ENCODE assay signal across 8 cellular contexts in the genomic region with DNA sequence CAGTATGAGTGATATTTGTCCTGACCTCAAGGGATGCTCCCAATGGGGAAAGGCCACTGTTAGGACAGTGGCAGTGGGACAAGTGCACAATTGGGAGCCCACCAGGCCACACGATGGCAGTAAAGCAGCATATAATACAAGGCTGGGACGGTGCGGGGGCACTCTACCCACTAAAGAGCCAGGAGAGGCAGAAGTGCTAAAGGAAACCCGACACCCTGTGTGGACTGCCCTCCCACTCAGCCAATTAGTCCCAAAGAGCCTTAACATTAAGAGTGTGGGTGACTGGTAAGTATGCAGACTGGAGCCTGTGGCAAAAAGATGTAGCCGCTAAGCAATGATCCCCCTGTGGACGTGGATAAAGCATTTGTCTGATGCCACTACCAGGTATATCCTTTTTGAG. TPM values are rescaled to one million over a fixed set of nuclear protein-coding genes. Genes with fewer than 3 reads are reported as not detected.
DNase-seq lines count a peak whose midpoint lies in the region; ATAC-seq and TF ChIP-seq lines count a peak whose summit lies in the region.

No MANE protein-coding gene starts in this region.

- TF ChIP-seq CTCF in AG04449 (IDR thresholded peaks at IDR 0.05; ENCODE audit: insufficient read depth, low read length, missing control alignments) (peak; percentile 57), upper lobe of right lung (IDR thresholded peaks at IDR 0.05) (peak; percentile 67)

- DNase-seq in AG04449 (ENCODE audit: low read depth, low spot score), result no peak
- DNase-seq in LHCN-M2 (ENCODE audit: low read depth), result peak; percentile 45
- DNase-seq in SHP77 (lab: John Stamatoyannopoulos, UW), result peak; percentile 84
- DNase-seq in activated gamma-delta T cell treated with anti-CD3 and anti-CD28 coated beads, Interleukin-2, amount 50 U/mL, for 16 hours (ENCODE audit: low read depth), result peak; percentile 28
- DNase-seq in germinal center (ENCODE audit: low spot score), result peak; percentile 57
- DNase-seq in pons (ENCODE audit: low spot score), result peak; percentile 79
- DNase-seq in upper lobe of right lung, result peak; percentile 87

- H3K36me3 ChIP-seq in upper lobe of right lung, result no peaks in the 10 kb centered on the region

- intact Hi-C loops in upper lobe of right lung (cut with DNase I), result loop anchor here (5.0 kb wide), 1 partner anchor 205 kb away; no protein-coding TSS in a partner anchor

- POLR2A ChIA-PET in AG04449 (lab: Yijun Ruan, JAX), result no interaction called here

- no peaks in the 10 kb centered on the region for H3K27me3 ChIP-seq in upper lobe of right lung

- H3K4me1 ChIP-seq in upper lobe of right lung, result no peaks in the 10 kb centered on the region

- H3K9me3 ChIP-seq in upper lobe of right lung, result no peaks in the 10 kb centered on the region

- CTCF ChIA-PET in AG04449 (lab: Yijun Ruan, JAX), result interaction anchor here (1.0 to 4.2 kb wide), 7 partner anchors 8 to 207 kb away, joined by 3 to 48 read pairs (median 6); a partner anchor contains a TSS

- no peak overlapping the region for H3K27ac ChIP-seq in upper lobe of right lung

- H3K4me3 ChIP-seq in AG04449 (ENCODE audit: low read depth, low read length), result no peak overlapping the region
- H3K4me3 ChIP-seq in upper lobe of right lung, result no peak overlapping the region

- ATAC-seq in GM18867 (IDR thresholded peaks at IDR 0.05; ENCODE audit: unreplicated experiment), result peak; percentile 81
- peak; percentile 98 for ATAC-seq in upper lobe of right lung

RNA-seq across cellular contexts. Expression of a gene that starts 8.2 kb away (rescaled TPM):
- total RNA-seq in LHCN-M2 (2014; rRNA removed) (3.0 and 3.2 TPM in 2 replicates), upper lobe of right lung (14.6 TPM)
- polyA plus RNA-seq in LHCN-M2 (2012), result 1.9 TPM

RNA-seq across cellular contexts. Expression of a gene that starts 9.4 kb away (rescaled TPM):
- not detected in 2 replicates for total RNA-seq in LHCN-M2 (2014; rRNA removed)
- not detected for polyA plus RNA-seq in LHCN-M2 (2012)
- not detected for total RNA-seq in upper lobe of right lung

RNA-seq across cellular contexts. Expression of a gene that starts 44.5 kb away (rescaled TPM):
- 21.8 and 34.2 TPM in 2 replicates for total RNA-seq in LHCN-M2 (2014; rRNA removed)
- 6.9 TPM for polyA plus RNA-seq in LHCN-M2 (2012)
- total RNA-seq in upper lobe of right lung, result 0.90 TPM

Comparison
In these comparisons a context has a peak if more than half of its experiments do, and no peak if none do; other contexts are left out.
1. RNA of a gene that starts 44.5 kb away (total RNA-seq): 21.8 to 34.2 TPM in LHCN-M2; 0.90 TPM in upper lobe of right lung (single experiment); every median in the first group is over 10 times any median in the second.